Comparison of ENCODE assay signal across 10 cellular contexts in genomic region chr1:230073371-230074035, GRCh38. TPM values are rescaled to one million over a fixed set of nuclear protein-coding genes. Genes with fewer than 3 reads are reported as not detected.
DNase-seq lines count a peak whose midpoint lies in the region; ATAC-seq and TF ChIP-seq lines count a peak whose summit lies in the region.
"Had no signal": no experiment of that assay in that cellular context is flagged by ENCODE, and none has a peak within 500 bp of the region (broad histone marks: within the 10 kb centered on the region; RNA-seq: fewer than 3 reads in every experiment).

No MANE protein-coding gene starts in this region.

- no peak overlapping the region for H4K5ac ChIP-seq in mesendoderm (ENCODE audit: low read length)

- H3K4me2 ChIP-seq in mesendoderm (ENCODE audit: low read length) = no peak overlapping the region

- no peaks in the 10 kb centered on the region for H3K27me3 ChIP-seq in heart right ventricle
- H3K27me3 ChIP-seq in left ventricle myocardium inferior (ENCODE audit: low read depth) = no peaks in the 10 kb centered on the region
- H3K27me3 ChIP-seq in adipocyte (replicated peaks; ENCODE audit: control insufficient read depth, insufficient read depth, low read length) = no peaks in the 10 kb centered on the region
- H3K27me3 ChIP-seq in thymus (ENCODE audit: control insufficient read depth, insufficient read depth) = no peaks in the 10 kb centered on the region
- no peaks in the 10 kb centered on the region for H3K27me3 ChIP-seq in mesendoderm (ENCODE audit: insufficient read depth, low read length, poor library complexity)

- no peak overlapping the region for H2BK5ac ChIP-seq in mesendoderm (ENCODE audit: low read length)

- no peak overlapping the region for H2AK5ac ChIP-seq in mesendoderm (ENCODE audit: low read length)

- peaks cover 35% of the 10 kb centered on the region for H3K79me2 ChIP-seq in mesendoderm (ENCODE audit: control insufficient read depth, insufficient read depth, low read length)

- H3K9me3 ChIP-seq in heart right ventricle = no peaks in the 10 kb centered on the region
- no peaks in the 10 kb centered on the region for H3K9me3 ChIP-seq in left ventricle myocardium inferior (replicated peaks)
- no peaks in the 10 kb centered on the region for H3K9me3 ChIP-seq in adipocyte (ENCODE audit: control insufficient read depth, low read length)
- no peaks in the 10 kb centered on the region for H3K9me3 ChIP-seq in thymus (ENCODE audit: control insufficient read depth)

- H3K79me1 ChIP-seq in mesendoderm (ENCODE audit: low read length) = peaks cover 39% of the 10 kb centered on the region

- WGBS in heart right ventricle, 2 donors = 56 to 70% methylated on average over 4 of the region's 4 CpGs
- WGBS in thymus = 84% methylated on average over 4 of the region's 4 CpGs
- no CpG with 5 or more reads among the region's 4 CpGs for WGBS in mesendoderm (ENCODE audit: extremely low coverage, insufficient coverage, low lambda C conversion rate)

- no peak for DNase-seq in heart right ventricle
- no peak for DNase-seq in left ventricle myocardium inferior
- DNase-seq in adipocyte (ENCODE audit: low read depth) = peak; percentile 77
- DNase-seq in hepatic stellate cell (ENCODE audit: low spot score) = peak; percentile 64
- no peak for DNase-seq in NCI-H2107 treated with DMSO at 0.1 percent for 48 hours (lab: John Stamatoyannopoulos, UW; ENCODE audit: unreplicated experiment)
- no peak for DNase-seq in mesendoderm
- DNase-seq: DMS79, left colon had no signal

- H2BK15ac ChIP-seq in mesendoderm (replicated peaks; ENCODE audit: low read depth) = no peak overlapping the region

- TF ChIP-seq CTCF in heart right ventricle (IDR thresholded peaks at IDR 0.05) (no peak), left ventricle myocardium inferior (IDR thresholded peaks at IDR 0.05; ENCODE audit: borderline replicate concordance) (no peak)

- H3K4ac ChIP-seq in mesendoderm (ENCODE audit: low read depth, low read length) = no peak overlapping the region

- H3K4me1 ChIP-seq in heart right ventricle = peaks cover 4 to 66% (median 39%) of the 10 kb centered on the region in 9 donors
- peaks cover 67% of the 10 kb centered on the region for H3K4me1 ChIP-seq in left ventricle myocardium inferior
- peaks cover 51% of the 10 kb centered on the region for H3K4me1 ChIP-seq in adipocyte (ENCODE audit: control insufficient read depth, insufficient read depth, low read length)
- peaks cover 65% of the 10 kb centered on the region for H3K4me1 ChIP-seq in thymus (ENCODE audit: control insufficient read depth, insufficient read depth, low read length)
- peaks cover 6% of the 10 kb centered on the region for H3K4me1 ChIP-seq in mesendoderm (ENCODE audit: control insufficient read depth, low read depth, low read length)

- H2BK120ac ChIP-seq in mesendoderm (ENCODE audit: low read depth, low read length) = no peak overlapping the region

- H3K27ac ChIP-seq in heart right ventricle = no peak overlapping the region
- H3K27ac ChIP-seq in left ventricle myocardium inferior (replicated peaks) = no peak overlapping the region
- peak overlapping the region; percentile 70 for H3K27ac ChIP-seq in thymus (ENCODE audit: low read depth)
- no peak overlapping the region for H3K27ac ChIP-seq in mesendoderm (ENCODE audit: low read depth, low read length)

- intact Hi-C loops in heart right ventricle (cut with DNase I) (loop anchor here in 2 of 10 donors (5.0 to 10.0 kb wide), 3 partner anchors 34 to 191 kb away; no protein-coding TSS in a partner anchor), left ventricle myocardium inferior (cut with micrococcal nuclease) (no loop called here)

- no peak overlapping the region for H3K23ac ChIP-seq in mesendoderm (ENCODE audit: low read length)

- H3K56ac ChIP-seq in mesendoderm (ENCODE audit: low read length) = no peak overlapping the region

- peaks cover 0 to 8% (median 0%) of the 10 kb centered on the region in 9 donors for H3K36me3 ChIP-seq in heart right ventricle
- H3K36me3 ChIP-seq in left ventricle myocardium inferior = no peaks in the 10 kb centered on the region
- H3K36me3 ChIP-seq in adipocyte (ENCODE audit: control insufficient read depth, insufficient read depth, low read length, severe bottlenecking) = peaks cover 4% of the 10 kb centered on the region
- H3K36me3 ChIP-seq in thymus (ENCODE audit: control insufficient read depth, insufficient read depth) = peaks cover 4% of the 10 kb centered on the region
- H3K36me3 ChIP-seq in mesendoderm (ENCODE audit: control insufficient read depth, insufficient read depth, low read length) = no peaks in the 10 kb centered on the region

- H3K9ac ChIP-seq in adipocyte (ENCODE audit: low read length) (peak overlapping the region; percentile 59), mesendoderm (ENCODE audit: low read length) (no peak overlapping the region)

- no peak overlapping the region for H3K4me3 ChIP-seq in heart right ventricle
- no peak overlapping the region for H3K4me3 ChIP-seq in left ventricle myocardium inferior
- peak overlapping the region; percentile 26 for H3K4me3 ChIP-seq in adipocyte (ENCODE audit: low read length)
- H3K4me3 ChIP-seq in thymus (ENCODE audit: low read length) = no peak overlapping the region
- no peak overlapping the region for H3K4me3 ChIP-seq in mesendoderm (ENCODE audit: low read length)

- H3K18ac ChIP-seq in mesendoderm (ENCODE audit: low read length) = no peak overlapping the region

- no peak overlapping the region for H4K8ac ChIP-seq in mesendoderm (ENCODE audit: low read depth, low read length)

- peak in 5 of 8 donors; percentile 12 to 42 (median 34) for ATAC-seq in heart right ventricle
- ATAC-seq in GM19351 (IDR thresholded peaks at IDR 0.05; ENCODE audit: unreplicated experiment) = no peak
- ATAC-seq: left colon had no signal

RNA-seq across cellular contexts. Expression of gene GALNT2, which starts 6.5 kb away (rescaled TPM):
- total RNA-seq in heart right ventricle (10 to 100 TPM; 21.3 to 35.1 (median 25.8) TPM), left ventricle myocardium inferior (28.3 TPM)
- polyA plus RNA-seq in heart right ventricle (10 to 100 TPM in 1 of 2 donors, 1 to 10 TPM in 1; 9.7 to 27.5 TPM), thymus (33.9 TPM)
- polyA plus RNA-seq in mesendoderm (2013, experiment 1 of 2) = 36.8 TPM
- 37.2 TPM for polyA plus RNA-seq in mesendoderm (2013, experiment 2 of 2)

Comparison
In these comparisons a context has a peak if more than half of its experiments do, and no peak if none do; other contexts are left out.
1. DNase-seq: peak in adipocyte (single experiment) and hepatic stellate cell (single experiment); none in heart right ventricle (0 of 2), left ventricle myocardium inferior (single experiment), NCI-H2107 treated with DMSO at 0.1 percent for 48 hours (single experiment) and mesendoderm (single experiment).